15 cellular contexts compared by ENCODE assay signal in genomic region chr11:15507592-15507991, GRCh38.
A peak's percentile ranks its signal among the peaks of the same experiment; 100 is the strongest.
DNase-seq lines count a peak whose midpoint lies in the region; ATAC-seq and TF ChIP-seq lines count a peak whose summit lies in the region.
"Had no signal": no experiment of that assay in that cellular context is flagged by ENCODE, and none has a peak within 500 bp of the region (broad histone marks: within the 10 kb centered on the region; RNA-seq: fewer than 3 reads in every experiment).

No MANE protein-coding gene starts in this region.

- no peaks in the 10 kb centered on the region for H3K4me1 ChIP-seq in colonic mucosa

- H3K36me3 ChIP-seq in colonic mucosa = no peaks in the 10 kb centered on the region

- no peaks in the 10 kb centered on the region for H3K9me3 ChIP-seq in colonic mucosa

- intact Hi-C loops in colonic mucosa (cut with DNase I) = no loop called here

- DNase-seq in EL (peak; percentile 53), NCI-H524 treated with DMSO at 0.1 percent for 48 hours (lab: John Stamatoyannopoulos, UW) (peak; percentile 30), colonic mucosa (peak; percentile 70), renal cortical epithelial cell (ENCODE audit: low read depth) (peak; percentile 44), GM03348 (ENCODE audit: low spot score) (no peak)
- no peak for DNase-seq in activated T-cell treated with anti-CD3 and anti-CD28 coated beads, Interleukin-2, amount 50 U/mL, for 1 hour
- DNase-seq: central memory CD4-positive, alpha-beta T cell; COR-L47; SHP77 treated with DMSO at 0.1 percent for 48 hours; stimulated activated CD4-positive, alpha-beta T cell treated with anti-CD3 and anti-CD28 coated beads, Interleukin-12 subunit alpha, Interleukin-12 subunit beta, amount 100 ng/mL, for 4 hours; substantia nigra had no signal

- H3K9ac ChIP-seq in colonic mucosa (ENCODE audit: low read depth in 2 of 2, low read length in 2 of 2) = no peak overlapping the region

- no peak for ATAC-seq in HG03159 (IDR thresholded peaks at IDR 0.05; ENCODE audit: unreplicated experiment)
- ATAC-seq in HG03175 (IDR thresholded peaks at IDR 0.05; ENCODE audit: unreplicated experiment) = no peak
- ATAC-seq: activated naive CD4-positive, alpha-beta T cell treated with anti-CD3 and anti-CD28 coated beads, Interleukin-2, amount 50 U/mL, for 72 hours; WTC11 had no signal

- H3K4me3 ChIP-seq in colonic mucosa = no peak overlapping the region

- no peak for TF ChIP-seq CTCF in colonic mucosa (IDR thresholded peaks at IDR 0.05)

- no peaks in the 10 kb centered on the region for H3K27me3 ChIP-seq in colonic mucosa

- no peak overlapping the region for H3K27ac ChIP-seq in colonic mucosa

Comparison
In these comparisons a context has a peak if more than half of its experiments do, and no peak if none do; other contexts are left out.
1. DNase-seq: peak in EL (single experiment), NCI-H524 treated with DMSO at 0.1 percent for 48 hours (single experiment), colonic mucosa (single experiment) and renal cortical epithelial cell (single experiment); none in GM03348 (single experiment) and activated T-cell treated with anti-CD3 and anti-CD28 coated beads, Interleukin-2, amount 50 U/mL, for 1 hour (single experiment).